19 cellular contexts compared by ENCODE assay signal in genomic region chr6:102298066-102298465, GRCh38.
DNase-seq lines count a peak whose midpoint lies in the region; ATAC-seq and TF ChIP-seq lines count a peak whose summit lies in the region.
"Had no signal": no experiment of that assay in that cellular context is flagged by ENCODE, and none has a peak within 500 bp of the region (broad histone marks: within the 10 kb centered on the region; RNA-seq: fewer than 3 reads in every experiment).

No MANE protein-coding gene starts in this region.

- no peaks in the 10 kb centered on the region for H3K4me1 ChIP-seq in effector memory CD4-positive, alpha-beta T cell (ENCODE audit: control insufficient read depth, insufficient read depth, low read length, poor library complexity, severe bottlenecking)
- no peaks in the 10 kb centered on the region for H3K4me1 ChIP-seq in gastrocnemius medialis
- H3K4me1 ChIP-seq: A549, Caco-2 had no signal

- TF ChIP-seq CTCF in gastrocnemius medialis (IDR thresholded peaks at IDR 0.05 in 4 of 5, conservative IDR thresholded peaks at IDR 0.05 in 1 of 5): no peak

- no peaks in the 10 kb centered on the region for H3K27me3 ChIP-seq in effector memory CD4-positive, alpha-beta T cell (replicated peaks; ENCODE audit: control insufficient read depth, insufficient read depth, low read length, poor library complexity, severe bottlenecking)
- no peaks in the 10 kb centered on the region for H3K27me3 ChIP-seq in gastrocnemius medialis

- DNase-seq in NCI-H1092 treated with DMSO at 0.1 percent for 48 hours (lab: John Stamatoyannopoulos, UW) (peak; percentile 8), NCI-H1092 (lab: John Stamatoyannopoulos, UW) (no peak), G401 (ENCODE audit: low spot score) (peak; percentile 68), NCI-H446 (lab: John Stamatoyannopoulos, UW) (peak; percentile 18 to 74), cerebellum (ENCODE audit: low spot score) (peak; percentile 32), gastrocnemius medialis (no peak)
- no peak for DNase-seq in effector memory CD4-positive, alpha-beta T cell
- DNase-seq: AML-193; Caco-2; CD4-positive, alpha-beta T cell; DMS79 treated with DMSO at 0.1 percent for 48 hours; GOT3; H7; HFFc6 had no signal

- no peak overlapping the region for H3K4me3 ChIP-seq in effector memory CD4-positive, alpha-beta T cell (ENCODE audit: insufficient read depth, low read depth, low read length, poor library complexity, severe bottlenecking)
- H3K4me3 ChIP-seq in gastrocnemius medialis: no peak overlapping the region
- H3K4me3 ChIP-seq: A549, GM12878 had no signal

- no peak overlapping the region for H3K27ac ChIP-seq in effector memory CD4-positive, alpha-beta T cell (ENCODE audit: insufficient read depth, low read length, poor library complexity, severe bottlenecking)
- no peak overlapping the region for H3K27ac ChIP-seq in gastrocnemius medialis
- H3K27ac ChIP-seq: 22Rv1, A549, C4-2B had no signal

- no peak for TF ChIP-seq POLR2A in gastrocnemius medialis (IDR thresholded peaks at IDR 0.05)

- no peak for ATAC-seq in gastrocnemius medialis
- ATAC-seq: A549, GM12878, HCT116 had no signal

- H3K36me3 ChIP-seq in effector memory CD4-positive, alpha-beta T cell (ENCODE audit: control insufficient read depth, insufficient read depth, low read length): no peaks in the 10 kb centered on the region
- no peaks in the 10 kb centered on the region for H3K36me3 ChIP-seq in gastrocnemius medialis

- no peaks in the 10 kb centered on the region for H3K9me3 ChIP-seq in effector memory CD4-positive, alpha-beta T cell (ENCODE audit: control insufficient read depth, low read length)
- no peaks in the 10 kb centered on the region for H3K9me3 ChIP-seq in gastrocnemius medialis
- H3K9me3 ChIP-seq: A549, Caco-2 had no signal

- in situ Hi-C loops in G401 (cut with HindIII; ENCODE audit: low sequenced_read_pairs): no loop called here
- in situ Hi-C loops in gastrocnemius medialis (cut with MboI; ENCODE audit: low sequenced_read_pairs in 4 of 4): no loop called here

- intact Hi-C loops in gastrocnemius medialis (cut with DNase I; ENCODE audit: low total_unique reads): no loop called here

Comparison
In these comparisons a context has a peak if more than half of its experiments do, and no peak if none do; other contexts are left out.
1. DNase-seq: peak in NCI-H1092 treated with DMSO at 0.1 percent for 48 hours (single experiment), G401 (single experiment), NCI-H446 (2 of 2) and cerebellum (single experiment); none in NCI-H1092 (single experiment), effector memory CD4-positive, alpha-beta T cell (0 of 3) and gastrocnemius medialis (0 of 2).